ENCODE assay signal across 19 cellular contexts in the genomic region with DNA sequence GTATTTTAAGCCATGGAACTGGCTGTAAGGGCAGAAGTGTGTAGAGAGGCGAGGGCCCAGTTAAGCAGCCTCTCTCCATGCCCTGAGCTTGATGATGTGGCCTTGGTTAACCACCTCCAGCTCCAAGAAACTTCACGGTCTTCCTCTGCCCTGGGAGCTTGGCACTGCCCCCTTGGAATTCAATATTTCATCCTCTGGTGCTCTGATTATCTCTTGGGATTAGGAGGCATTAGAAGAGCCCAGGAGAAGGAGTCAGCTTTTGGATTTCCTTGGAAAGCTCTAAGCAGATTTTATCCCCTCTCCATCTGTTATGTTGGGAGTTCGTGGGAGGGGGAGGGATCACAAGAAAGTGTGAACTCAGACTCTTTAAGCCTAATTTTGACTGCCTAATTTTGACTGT.
A peak's percentile ranks its signal among the peaks of the same experiment; 100 is the strongest.
DNase-seq lines count a peak whose midpoint lies in the region; FAIRE-seq and TF ChIP-seq lines count a peak whose summit lies in the region.
"Had no signal": no experiment of that assay in that cellular context is flagged by ENCODE, and none has a peak within 500 bp of the region (broad histone marks: within the 10 kb centered on the region; RNA-seq: fewer than 3 reads in every experiment).

No MANE protein-coding gene starts in this region.

- peak; percentile 85 for FAIRE-seq in D721Med (lab: Jason Lieb, UNC)
- FAIRE-seq: A549, G401.6, GM12892, GM19239, H1 had no signal

- DNase-seq in D721Med (ENCODE audit: insufficient read length, low spot score) (peak; percentile 25), NCI-H524 (lab: John Stamatoyannopoulos, UW) (peak; percentile 97 to 99), WERI-Rb-1 (peak; percentile 63), RPMI8226 (no peak), cortex of kidney (lab: John Stamatoyannopoulos, UW) (no peak), NCI-H1417 treated with DMSO at 0.1 percent for 48 hours (lab: John Stamatoyannopoulos, UW) (no peak)
- DNase-seq: BE2C; Caco-2; CD8-positive, alpha-beta memory T cell; DMS153; DMS79 treated with DMSO at 0.1 percent for 48 hours; EL; IMR-90 had no signal

- H3K4me3 ChIP-seq in WERI-Rb-1 (ENCODE audit: low read depth, low read length) = no peak overlapping the region
- H3K4me3 ChIP-seq: A549, HAP-1 had no signal

- H3K9me3 ChIP-seq in WERI-Rb-1 (ENCODE audit: severe bottlenecking) = no peaks in the 10 kb centered on the region
- H3K9me3 ChIP-seq: A549, BE2C, Caco-2, HAP-1 had no signal

- no peaks in the 10 kb centered on the region for H3K36me3 ChIP-seq in WERI-Rb-1
- H3K36me3 ChIP-seq: BE2C, HAP-1 had no signal

- TF ChIP-seq CTCF in D721Med (IDR thresholded peaks at IDR 0.05; ENCODE audit: insufficient read depth, missing control alignments) (no peak), WERI-Rb-1 (IDR thresholded peaks at IDR 0.05; ENCODE audit: low read depth, low read length) (no peak)

- no peaks in the 10 kb centered on the region for H3K27me3 ChIP-seq in WERI-Rb-1 (ENCODE audit: insufficient read depth, low read depth, severe bottlenecking)
- H3K27me3 ChIP-seq: BE2C had no signal

- H3K27ac ChIP-seq in WERI-Rb-1 = peak overlapping the region; percentile 55
- H3K27ac ChIP-seq: A549 had no signal

Comparison
In these comparisons a context has a peak if more than half of its experiments do, and no peak if none do; other contexts are left out.
1. DNase-seq: peak in D721Med (single experiment), NCI-H524 (2 of 2) and WERI-Rb-1 (single experiment); none in RPMI8226 (single experiment), cortex of kidney (single experiment) and NCI-H1417 treated with DMSO at 0.1 percent for 48 hours (single experiment).